ENCODE assay signal across 32 cellular contexts in the genomic region with DNA sequence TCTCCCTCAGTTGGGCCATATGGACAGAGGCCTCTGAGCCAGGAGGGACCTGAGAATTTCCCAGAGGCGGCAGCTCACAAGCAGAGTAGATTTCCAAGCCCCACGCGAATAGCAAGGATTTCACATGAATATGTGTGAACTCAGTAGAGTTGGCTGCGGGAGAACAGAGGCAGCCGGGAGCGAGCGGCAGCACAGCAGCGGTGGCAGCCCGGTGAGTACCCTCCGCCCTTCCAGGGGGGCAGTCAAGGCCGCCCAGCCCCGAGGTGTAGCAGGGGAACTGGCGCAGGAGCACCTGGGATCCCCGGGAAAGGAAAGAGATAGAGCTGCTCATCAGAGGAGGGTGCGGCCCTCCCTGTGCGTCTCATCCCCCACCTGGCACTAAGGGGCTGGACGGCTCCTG. TPM values are rescaled to one million over a fixed set of nuclear protein-coding genes. Genes with fewer than 3 reads are reported as not detected.
"Had no signal": no experiment of that assay in that cellular context is flagged by ENCODE, and none has a peak within 500 bp of the region (broad histone marks: within the 10 kb centered on the region; RNA-seq: fewer than 3 reads in every experiment).

No MANE protein-coding gene starts in this region.

- H3K9me3 Mint-ChIP-seq: dendritic cell treated with granulocyte-macrophage colony-stimulating factor and Interleukin-4, amounts not matched to agents 40 ng/mL and 50 ng/mL, for 4 days; effector memory CD8-positive, alpha-beta T cell; mesothelial cell of epicardium had no signal

- H3K36me3 Mint-ChIP-seq: mesothelial cell of epicardium; naive B cell; naive thymus-derived CD8-positive, alpha-beta T cell had no signal

- H3K4me3 Mint-ChIP-seq: dendritic cell treated with granulocyte-macrophage colony-stimulating factor and Interleukin-4, amounts not matched to agents 40 ng/mL and 50 ng/mL, for 4 days; effector memory CD8-positive, alpha-beta T cell; endodermal cell; mesothelial cell of epicardium; naive B cell; naive thymus-derived CD8-positive, alpha-beta T cell had no signal

- DNase-seq: cortex of kidney; effector CD8-positive, alpha-beta T cell; effector memory CD8-positive, alpha-beta T cell; endodermal cell; esophagus squamous epithelium; foreskin fibroblast; foreskin melanocyte; gastrocnemius medialis; glutamatergic neuron; head of caudate nucleus; heart right ventricle; hippocampal formation; left cardiac atrium; left lung; left ventricle myocardium superior; lower lobe of right lung; mesenchymal stem cell; mucosa of descending colon; naive B cell; naive thymus-derived CD8-positive, alpha-beta T cell had no signal

- H3K36me3 ChIP-seq: esophagus squamous epithelium, gastrocnemius medialis, heart right ventricle, left lung, lower lobe of right lung had no signal

- H3K27ac Mint-ChIP-seq: dendritic cell treated with granulocyte-macrophage colony-stimulating factor and Interleukin-4, amounts not matched to agents 40 ng/mL and 50 ng/mL, for 4 days; effector memory CD8-positive, alpha-beta T cell; endodermal cell; mesothelial cell of epicardium; naive thymus-derived CD8-positive, alpha-beta T cell had no signal

- H3K27ac ChIP-seq: epithelial cell of prostate, esophagus squamous epithelium, gastrocnemius medialis, heart right ventricle, left lung, lower lobe of right lung had no signal

- H3K4me3 ChIP-seq: esophagus squamous epithelium, gastrocnemius medialis, heart right ventricle, left lung, lower lobe of right lung, mucosa of descending colon had no signal

- H3K9me3 ChIP-seq: esophagus squamous epithelium, gastrocnemius medialis, left lung, lower lobe of right lung, mucosa of descending colon had no signal

- H3K4me1 ChIP-seq: esophagus squamous epithelium, gastrocnemius medialis, heart right ventricle, left lung, lower lobe of right lung had no signal

- ATAC-seq: effector memory CD8-positive, alpha-beta T cell; esophagus mucosa; gastrocnemius medialis; heart right ventricle; left cardiac atrium; left lung; left ventricle myocardium superior; lower lobe of right lung; mucosa of descending colon; naive thymus-derived CD8-positive, alpha-beta T cell had no signal

RNA-seq across cellular contexts. Expression of gene MS4A15, which starts 8.4 kb away (rescaled TPM):
- total RNA-seq: endodermal cell; esophagus mucosa; esophagus squamous epithelium; gastrocnemius medialis; glomerular endothelial cell; heart right ventricle; kidney epithelial cell; left cardiac atrium; left ventricle myocardium superior; lower leg skin; lung microvascular endothelial cell; mesenteric fat pad; myocyte; naive thymus-derived CD8-positive, alpha-beta T cell had no signal
- polyA plus RNA-seq: heart right ventricle; naive thymus-derived CD8-positive, alpha-beta T cell had no signal

RNA-seq across cellular contexts. Expression of gene MS4A18, which starts 23.7 kb away (rescaled TPM):
- total RNA-seq: dermis microvascular lymphatic vessel endothelial cell; endodermal cell; esophagus mucosa; esophagus squamous epithelium; gastrocnemius medialis; glomerular endothelial cell; heart right ventricle; kidney epithelial cell; left cardiac atrium; left lung; left ventricle myocardium superior; lower leg skin; lower lobe of right lung; lung microvascular endothelial cell; mesenteric fat pad; mesothelial cell of epicardium; mucosa of descending colon; myocyte; naive thymus-derived CD8-positive, alpha-beta T cell had no signal
- polyA plus RNA-seq: heart right ventricle; keratinocyte; naive thymus-derived CD8-positive, alpha-beta T cell had no signal

RNA-seq across cellular contexts. Expression of gene MS4A10, which starts 36.9 kb away (rescaled TPM):
- total RNA-seq: dermis microvascular lymphatic vessel endothelial cell; endodermal cell; esophagus mucosa; esophagus squamous epithelium; gastrocnemius medialis; glomerular endothelial cell; heart right ventricle; kidney epithelial cell; left cardiac atrium; left lung; left ventricle myocardium superior; lower leg skin; lower lobe of right lung; lung microvascular endothelial cell; mesenteric fat pad; mesothelial cell of epicardium; myocyte; naive thymus-derived CD8-positive, alpha-beta T cell had no signal
- polyA plus RNA-seq: heart right ventricle; keratinocyte; naive thymus-derived CD8-positive, alpha-beta T cell had no signal

RNA-seq across cellular contexts. Expression of gene MS4A8, which starts 48.8 kb away (rescaled TPM):
- total RNA-seq: dermis microvascular lymphatic vessel endothelial cell; endodermal cell; esophagus mucosa; esophagus squamous epithelium; glomerular endothelial cell; heart right ventricle; kidney epithelial cell; left cardiac atrium; left ventricle myocardium superior; lower leg skin; lung microvascular endothelial cell; mesothelial cell of epicardium; myocyte; naive thymus-derived CD8-positive, alpha-beta T cell had no signal
- polyA plus RNA-seq: heart right ventricle; keratinocyte; naive thymus-derived CD8-positive, alpha-beta T cell had no signal
